In genomic region chr20:53940883-53941546, GRCh38 we compare ENCODE assay signal across 8 cellular contexts.
DNase-seq lines count a peak whose midpoint lies in the region; ATAC-seq, FAIRE-seq and TF ChIP-seq lines count a peak whose summit lies in the region.

No MANE protein-coding gene starts in this region.

- peak overlapping the region; percentile 54 for H3K4me2 ChIP-seq in K562 (ENCODE audit: insufficient read depth, low read length)

- 0% methylated on average over 1 of the region's 6 CpGs for WGBS in K562 (ENCODE audit: insufficient coverage, low coverage, missing lambda C conversion rate)
- WGBS in right lobe of liver (ENCODE audit: insufficient coverage, low coverage, low lambda C conversion rate, missing lambda C conversion rate) = 45% methylated on average over 6 of the region's 6 CpGs

- peak overlapping the region in 1 of 2 experiments; percentile 52; a peak in 2 of 4 replicates for H3K9ac ChIP-seq in K562 (ENCODE audit: insufficient read depth in 1 of 2, low read depth in 2 of 2, low read length in 2 of 2)

- H3K4me3 ChIP-seq in K562 (no peak overlapping the region), right lobe of liver (no peak overlapping the region)

- H3K9me3 ChIP-seq in K562 (replicated peaks; ENCODE audit: control insufficient read depth, insufficient read depth, low read depth, low read length) (no peaks in the 10 kb centered on the region), right lobe of liver (no peaks in the 10 kb centered on the region)

- H3K27me3 ChIP-seq in K562 (ENCODE audit: control insufficient read depth in 2 of 2, insufficient read depth in 2 of 2, low read length in 2 of 2) (no peaks in the 10 kb centered on the region), right lobe of liver (no peaks in the 10 kb centered on the region)

- CTCF ChIA-PET in K562 (lab: Yijun Ruan, JAX; ENCODE audit: low intra/inter-chr PET ratio) = interaction anchor here (0.8 to 3.7 kb wide), 2 partner anchors 362 to 527 kb away, joined by 3 to 32 read pairs; no protein-coding TSS in a partner anchor

- peaks cover 68% of the 10 kb centered on the region for H3K4me1 Mint-ChIP-seq in stimulated activated naive CD8-positive, alpha-beta T cell treated with anti-CD3 and anti-CD28 coated beads, Interleukin-15, amount 100 ng/mL, for 72 hours

- H3K79me2 ChIP-seq in K562 (ENCODE audit: control insufficient read depth, insufficient read depth, low read length) = no peaks in the 10 kb centered on the region

- H3K27ac ChIP-seq in K562 (ENCODE audit: extremely low read depth, low read depth, low read length) (peak overlapping the region; percentile 1; the same call in 1 of the 3 replicates), right lobe of liver (peak overlapping the region in 2 of 3 donors; percentile 44 to 49)

- H3K27ac Mint-ChIP-seq in stimulated activated naive CD8-positive, alpha-beta T cell treated with anti-CD3 and anti-CD28 coated beads, Interleukin-15, amount 100 ng/mL, for 72 hours = no peak overlapping the region

- no peak for TF ChIP-seq RAD21 in K562 (CRISPR knock-in tag; conservative IDR thresholded peaks at IDR 0.05 in 1 of 2, IDR thresholded peaks at IDR 0.05 in 1 of 2)

- FAIRE-seq in K562 (lab: Jason Lieb, UNC) = no peak

- ATAC-seq in stimulated activated naive CD8-positive, alpha-beta T cell treated with anti-CD3 and anti-CD28 coated beads, Interleukin-15, amount 100 ng/mL, for 72 hours = no peak
- no peak for ATAC-seq in stimulated activated naive CD8-positive, alpha-beta T cell treated with anti-CD3 and anti-CD28 coated beads, Interleukin-15, Interleukin-2, amounts not matched to agents 100 U/mL and 50 U/mL, for 24 hours
- peak; percentile 9; the same call in 1 of the 3 replicates for ATAC-seq in K562
- peak; percentile 4 to 40 (median 22) for ATAC-seq in right lobe of liver
- no peak for ATAC-seq in GM18502 (IDR thresholded peaks at IDR 0.05; ENCODE audit: poor library complexity, unreplicated experiment)

- H3K4me3 Mint-ChIP-seq in stimulated activated naive CD8-positive, alpha-beta T cell treated with anti-CD3 and anti-CD28 coated beads, Interleukin-15, amount 100 ng/mL, for 72 hours = peak overlapping the region; percentile 7 to 16

- H2AFZ ChIP-seq in K562 (ENCODE audit: low read depth, low read length) = peak overlapping the region; percentile 87

- H4K20me1 ChIP-seq in K562 (replicated peaks; ENCODE audit: control insufficient read depth, insufficient read depth, low read length) = no peaks in the 10 kb centered on the region

- POLR2A ChIA-PET in K562 (lab: Yijun Ruan, JAX) = interaction anchor here (0.9 to 1.1 kb wide), 2 partner anchors 25 to 124 kb away, joined by 3 to 5 read pairs; no protein-coding TSS in a partner anchor

- TF ChIP-seq POLR2A in K562 (conservative IDR thresholded peaks at IDR 0.05) = no peak
- no peak for TF ChIP-seq POLR2A in right lobe of liver (IDR thresholded peaks at IDR 0.05)

- in situ Hi-C loops in K562 (cut with MboI) = loop anchor here (5.0 kb wide), 2 partner anchors 121 to 364 kb away; no protein-coding TSS in a partner anchor

- intact Hi-C loops in K562 (cut with micrococcal nuclease) (loop anchor here (1.0 to 10.0 kb wide), 6 partner anchors 74 to 736 kb away; no protein-coding TSS in a partner anchor), right lobe of liver (cut with DNase I) (no loop called here)

- DNase-seq in stimulated activated naive CD8-positive, alpha-beta T cell treated with anti-CD3 and anti-CD28 coated beads, Interleukin-15, amount 100 ng/mL, for 72 hours = no peak
- no peak for DNase-seq in stimulated activated naive CD8-positive, alpha-beta T cell treated with anti-CD3 and anti-CD28 coated beads, Interleukin-15, Interleukin-2, amounts not matched to agents 100 U/mL and 50 U/mL, for 24 hours
- DNase-seq in K562 (ENCODE audit: extremely low read depth in 1 of 4, low spot score in 3 of 4) (peak in 1 of 4 experiments; percentile 63), right lobe of liver (peak in 1 of 3 donors; percentile 42), NCI-H1930 (lab: John Stamatoyannopoulos, UW) (no peak)
- DNase-seq in stimulated activated CD4-positive, alpha-beta T cell treated with anti-CD3 and anti-CD28 coated beads, Interleukin-4, amount 100 ng/mL, for 4 hours = no peak
- DNase-seq in activated CD4-positive, alpha-beta T cell treated with anti-CD3 and anti-CD28 coated beads, Interleukin-2, amount 50 U/mL, for 4 hours = no peak

- BruUV-seq in K562 (replicated peaks; lab: Mats Ljungman, UMichigan) = no TSS peak

- H3K9me1 ChIP-seq in K562 (ENCODE audit: control insufficient read depth, insufficient read depth, low read length) = no peaks in the 10 kb centered on the region

- H3K27me3 Mint-ChIP-seq in stimulated activated naive CD8-positive, alpha-beta T cell treated with anti-CD3 and anti-CD28 coated beads, Interleukin-15, amount 100 ng/mL, for 72 hours = no peaks in the 10 kb centered on the region

- H3K36me3 ChIP-seq in K562 (ENCODE audit: control insufficient read depth, insufficient read depth, low read length) = no peaks in the 10 kb centered on the region; the same call in 2 of the 3 replicates
- H3K36me3 ChIP-seq in right lobe of liver = no peaks in the 10 kb centered on the region

- H3K4me1 ChIP-seq in K562 (replicated peaks in 1 of 2; ENCODE audit: control insufficient read depth in 2 of 2, insufficient read depth in 2 of 2, low read length in 2 of 2) = peaks cover 0 to 51% of the 10 kb centered on the region in 2 experiments; a peak in 4 of 5 replicates
- H3K4me1 ChIP-seq in right lobe of liver = peaks cover 0 to 28% (median 4%) of the 10 kb centered on the region in 4 donors

- TF ChIP-seq CTCF in K562 (IDR thresholded peaks at IDR 0.05 in 2 of 3, conservative IDR thresholded peaks at IDR 0.05 in 1 of 3; ENCODE audit: insufficient read depth in 2 of 3, low read depth in 1 of 3, low read length in 3 of 3) = no peak
- TF ChIP-seq CTCF in right lobe of liver (IDR thresholded peaks at IDR 0.05) = no peak

- TF ChIP-seq EP300 in K562 (IDR thresholded peaks at IDR 0.05; ENCODE audit: low read length) = no peak

- no peaks in the 10 kb centered on the region for H3K9me3 Mint-ChIP-seq in stimulated activated naive CD8-positive, alpha-beta T cell treated with anti-CD3 and anti-CD28 coated beads, Interleukin-15, amount 100 ng/mL, for 72 hours

TF ChIP-seq in K562, 482 proteins besides CTCF, POLR2A, EP300 and RAD21 (continues in another document):
- TF ChIP-seq TCFL5 (CRISPR knock-in tag; conservative IDR thresholded peaks at IDR 0.05) (no peak), ZNF589 (CRISPR knock-in tag; IDR thresholded peaks at IDR 0.05; ENCODE audit: low read depth) (no peak; the same call in 1 of the 2 replicates), ZNF398 (CRISPR knock-in tag; IDR thresholded peaks at IDR 0.05) (no peak), NR3C1 (CRISPR knock-in tag; IDR thresholded peaks at IDR 0.05) (no peak), RB1 (IDR thresholded peaks at IDR 0.05; ENCODE audit: low read depth) (no peak), YBX1 (IDR thresholded peaks at IDR 0.05) (no peak), SP2 (IDR thresholded peaks at IDR 0.05; ENCODE audit: extremely low read depth, low read depth, low read length, poor library complexity, severe bottlenecking) (no peak), ZNF311 (CRISPR knock-in tag; IDR thresholded peaks at IDR 0.05) (no peak), BCL6 (CRISPR knock-in tag; IDR thresholded peaks at IDR 0.05) (no peak), SIX5 (IDR thresholded peaks at IDR 0.05; ENCODE audit: borderline replicate concordance in 1 of 2, insufficient read depth in 1 of 2, low read depth in 1 of 2, low read length in 2 of 2) (no peak), ZNF124 (CRISPR knock-in tag; IDR thresholded peaks at IDR 0.05) (no peak), ZFX (CRISPR knock-in tag; IDR thresholded peaks at IDR 0.05) (no peak), MLLT1 (IDR thresholded peaks at IDR 0.05) (peak in 1 of 2 experiments; percentile 24; a peak in 1 of 4 replicates), FOXM1 (IDR thresholded peaks at IDR 0.05; ENCODE audit: low read depth) (no peak), FOXM1 (CRISPR knock-in tag; IDR thresholded peaks at IDR 0.05; ENCODE audit: low read depth) (no peak), DPF2 (IDR thresholded peaks at IDR 0.05) (peak; percentile 39; the same call in 1 of the 2 replicates), POLR2AphosphoS5 (IDR thresholded peaks at IDR 0.05; ENCODE audit: control insufficient read depth, insufficient read depth, low read depth, low read length) (no peak), CREB1 (IDR thresholded peaks at IDR 0.05) (no peak), CREB1 (CRISPR knock-in tag; IDR thresholded peaks at IDR 0.05) (no peak), SIRT6 (IDR thresholded peaks at IDR 0.05; ENCODE audit: low read depth, low read length) (no peak), PYGO2 (tag; IDR thresholded peaks at IDR 0.05) (no peak), ELF4 (CRISPR knock-in tag; IDR thresholded peaks at IDR 0.05) (0 out of 2 replicates have a peak, but pooled peaks have one; percentile 44), KDM5B (IDR thresholded peaks at IDR 0.05; ENCODE audit: insufficient replicate concordance, low read depth, low read length) (no peak)

Comparison
In these comparisons a context has a peak if more than half of its experiments do, and no peak if none do; other contexts are left out.
1. ATAC-seq: peak in K562 (single experiment) and right lobe of liver (4 of 4); none in stimulated activated naive CD8-positive, alpha-beta T cell treated with anti-CD3 and anti-CD28 coated beads, Interleukin-15, amount 100 ng/mL, for 72 hours (single experiment), stimulated activated naive CD8-positive, alpha-beta T cell treated with anti-CD3 and anti-CD28 coated beads, Interleukin-15, Interleukin-2, amounts not matched to agents 100 U/mL and 50 U/mL, for 24 hours (single experiment) and GM18502 (single experiment).